19 cellular contexts compared by ENCODE assay signal in the genomic region with DNA sequence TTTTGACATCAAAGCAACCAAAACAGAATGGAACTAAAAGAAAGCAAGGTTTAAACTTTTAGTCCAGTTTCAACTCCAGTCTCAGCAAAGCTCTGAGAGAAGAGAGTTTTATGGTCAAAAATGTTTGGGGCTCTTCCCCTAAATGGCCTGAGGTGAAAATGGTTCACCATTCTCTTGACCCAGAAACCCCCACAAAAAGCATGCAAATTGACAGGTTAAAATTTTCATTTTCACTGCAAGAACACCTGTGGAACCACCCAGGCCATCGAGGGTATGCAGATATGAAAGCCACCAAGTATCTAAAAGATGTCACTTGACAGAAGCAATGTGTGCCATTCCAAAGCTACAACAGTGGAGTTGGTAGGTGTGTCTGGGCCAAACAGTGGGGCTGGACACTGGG.
A peak's percentile ranks its signal among the peaks of the same experiment; 100 is the strongest.
DNase-seq lines count a peak whose midpoint lies in the region; ATAC-seq, FAIRE-seq and TF ChIP-seq lines count a peak whose summit lies in the region.
"Had no signal": no experiment of that assay in that cellular context is flagged by ENCODE, and none has a peak within 500 bp of the region (broad histone marks: within the 10 kb centered on the region; RNA-seq: fewer than 3 reads in every experiment).

No MANE protein-coding gene starts in this region.

- H3K27me3 Mint-ChIP-seq in T-helper 2 cell treated with Interferon-gamma antibody and Interleukin-4, amounts not matched to agents 5 μg/mL and 100 μg/mL, for 36 hours (ENCODE audit: low read depth), result no peaks in the 10 kb centered on the region
- H3K27me3 Mint-ChIP-seq: CD4-positive, alpha-beta memory T cell had no signal

- H2AK5ac ChIP-seq in H1 (ENCODE audit: low read depth, low read length), result no peak overlapping the region

- no peaks in the 10 kb centered on the region for H3K9me3 Mint-ChIP-seq in T-helper 2 cell treated with Interferon-gamma antibody and Interleukin-4, amounts not matched to agents 5 μg/mL and 100 μg/mL, for 36 hours
- H3K9me3 Mint-ChIP-seq: GM23338, HFFc6 had no signal

- no peak for FAIRE-seq in H1 (lab: Jason Lieb, UNC)
- FAIRE-seq: GM12891, H54 had no signal

- H2BK20ac ChIP-seq in H1 (ENCODE audit: low read length), result no peak overlapping the region

- CTCF ChIA-PET in H1 (lab: Charles Lee; ENCODE audit: partially characterized antibody), result no interaction called here

- no peak overlapping the region for H3K4ac ChIP-seq in H1 (replicated peaks; ENCODE audit: insufficient read length, low read depth, low read length)

- no peaks in the 10 kb centered on the region for H3K36me3 ChIP-seq in KMS-11 (ENCODE audit: insufficient read depth)
- no peaks in the 10 kb centered on the region; a peak in 1 of 8 replicates for H3K36me3 ChIP-seq in H1 (ENCODE audit: control insufficient read depth in 2 of 4, insufficient read depth in 4 of 4, low read length in 3 of 4)
- H3K36me3 ChIP-seq in thyroid gland, result no peaks in the 10 kb centered on the region
- H3K36me3 ChIP-seq: HAP-1 had no signal

- H3K4me3 Mint-ChIP-seq in T-helper 2 cell treated with Interferon-gamma antibody and Interleukin-4, amounts not matched to agents 5 μg/mL and 100 μg/mL, for 36 hours, result no peak overlapping the region
- H3K4me3 Mint-ChIP-seq: CD4-positive, alpha-beta memory T cell; GM23338; HFFc6 had no signal

- intact Hi-C loops in thyroid gland (cut with DNase I), result no loop called here

- H3K4me2 ChIP-seq in KMS-11 (0 out of 2 replicates have a peak overlapping the region, but pooled peaks have one; percentile 21), H1 (ENCODE audit: insufficient read depth in 1 of 2, low read depth in 2 of 2, low read length in 2 of 2) (no peak overlapping the region)
- H3K4me2 ChIP-seq: GM23338 had no signal

- H3K9me3 ChIP-seq in H1 (ENCODE audit: insufficient read depth in 2 of 2, low read depth in 1 of 2, low read length in 1 of 2) (no peaks in the 10 kb centered on the region), thyroid gland (no peaks in the 10 kb centered on the region)
- H3K9me3 ChIP-seq: HAP-1 had no signal

- peak overlapping the region; percentile 4; the same call in 1 of the 2 replicates for H4K8ac ChIP-seq in H1 (ENCODE audit: extremely low read depth, insufficient read depth, low read length)

- no peak overlapping the region for H3K56ac ChIP-seq in H1 (replicated peaks; ENCODE audit: insufficient read length, low read depth, low read length)

- H3K4me3 ChIP-seq in KMS-11 (IDR thresholded peaks at IDR 0.05; ENCODE audit: insufficient read depth, low read depth, low read length) (no peak overlapping the region), H1 (ENCODE audit: extremely low read depth in 1 of 4, insufficient read depth in 2 of 4, low read depth in 3 of 4, low read length in 4 of 4) (no peak overlapping the region), thyroid gland (replicated peaks in 1 of 3) (no peak overlapping the region)
- H3K4me3 ChIP-seq: GM23338, HAP-1 had no signal

- POLR2A ChIA-PET in H1 (lab: Charles Lee; ENCODE audit: partially characterized antibody), result no interaction called here

- DNase-seq in H1 (ENCODE audit: low read depth in 1 of 2, low spot score in 2 of 2) (no peak), thyroid gland (no peak), EL (no peak)
- no peak for DNase-seq in activated T-cell treated with anti-CD3 and anti-CD28 coated beads, Interleukin-2, amount 50 U/mL, for 48 hours
- DNase-seq in T-helper 2 cell treated with Interferon-gamma antibody and Interleukin-4, amounts not matched to agents 5 μg/mL and 100 μg/mL, for 36 hours (ENCODE audit: low spot score), result no peak
- DNase-seq: C1 segment of cervical spinal cord; Calu3; CD4-positive, alpha-beta memory T cell; COR-L47; DND-41; GDM1; HFFc6 had no signal

- H3K23ac ChIP-seq in H1 (ENCODE audit: insufficient read length), result no peak overlapping the region

- H3K4me1 ChIP-seq in KMS-11 (ENCODE audit: low read depth, poor library complexity, severe bottlenecking) (peaks cover 32% of the 10 kb centered on the region), H1 (replicated peaks in 1 of 4; ENCODE audit: control insufficient read depth in 3 of 4, insufficient read depth in 4 of 4, low read length in 3 of 4) (no peaks in the 10 kb centered on the region), thyroid gland (peaks cover 34 to 37% of the 10 kb centered on the region in 2 donors)
- H3K4me1 ChIP-seq: HAP-1 had no signal

- TF ChIP-seq POLR2A in H1 (IDR thresholded peaks at IDR 0.05; ENCODE audit: control extremely low read depth in 1 of 2, low read depth in 2 of 2, low read length in 2 of 2) (no peak), thyroid gland (IDR thresholded peaks at IDR 0.05) (no peak)

- H2AFZ ChIP-seq in KMS-11 (ENCODE audit: low read depth) (no peak overlapping the region), H1 (ENCODE audit: low read length) (no peak overlapping the region)
- H2AFZ ChIP-seq: GM23338 had no signal

- no peak overlapping the region for H2BK15ac ChIP-seq in H1 (ENCODE audit: low read length)

- H3K36me3 Mint-ChIP-seq in T-helper 2 cell treated with Interferon-gamma antibody and Interleukin-4, amounts not matched to agents 5 μg/mL and 100 μg/mL, for 36 hours (ENCODE audit: low read depth), result no peaks in the 10 kb centered on the region
- H3K36me3 Mint-ChIP-seq: CD4-positive, alpha-beta memory T cell had no signal

- 79% methylated on average over 1 of the region's 1 CpG; no CpG with 5 or more reads in 1 of the 2 experiments for WGBS in H1 (ENCODE audit: extremely low coverage in 1 of 2, insufficient coverage in 1 of 2, insufficient read length in 1 of 2, insufficient replicate concordance in 2 of 2, low coverage in 1 of 2, low lambda C conversion rate in 2 of 2, missing lambda C conversion rate in 1 of 2), 2 experiments
- WGBS in thyroid gland, 2 donors, result 74 to 93% methylated on average over 1 of the region's 1 CpG

- no peak for TF ChIP-seq EP300 in H1 (IDR thresholded peaks at IDR 0.05; ENCODE audit: borderline replicate concordance in 1 of 2, low read depth in 2 of 2, low read length in 2 of 2)

- H3K23me2 ChIP-seq in H1 (ENCODE audit: low read depth, low read length), result no peaks in the 10 kb centered on the region

- TF ChIP-seq CTCF in KMS-11 (conservative IDR thresholded peaks at IDR 0.05; ENCODE audit: low read depth, low read length), result no peak
- TF ChIP-seq CTCF in H1 (IDR thresholded peaks at IDR 0.05; ENCODE audit: control extremely low read depth in 1 of 3, insufficient read depth in 1 of 3, low read depth in 1 of 3, low read length in 3 of 3), result no peak
- no peak for TF ChIP-seq CTCF in thyroid gland (IDR thresholded peaks at IDR 0.05)

- no peak overlapping the region for H3K9ac ChIP-seq in KMS-11
- no peak overlapping the region for H3K9ac ChIP-seq in H1 (replicated peaks in 1 of 4; ENCODE audit: extremely low read depth in 1 of 4, low read depth in 3 of 4, low read length in 3 of 4)

- no peak overlapping the region for H4K5ac ChIP-seq in H1 (ENCODE audit: insufficient read length, low read depth, low read length)

- no peak overlapping the region for H4K91ac ChIP-seq in H1 (replicated peaks; ENCODE audit: insufficient read length, low read length)

- H3K27me3 ChIP-seq in KMS-11 (ENCODE audit: insufficient read depth, low read depth) (no peaks in the 10 kb centered on the region), H1 (replicated peaks in 1 of 4; ENCODE audit: control insufficient read depth in 3 of 4, extremely low read depth in 1 of 4, insufficient read depth in 3 of 4, low read length in 3 of 4) (no peaks in the 10 kb centered on the region), thyroid gland (no peaks in the 10 kb centered on the region)

- H3K27ac ChIP-seq in KMS-11 (no peak overlapping the region), H1 (ENCODE audit: low read depth, low read length) (no peak overlapping the region), thyroid gland (peak overlapping the region; percentile 26 to 55 (median 44))

- no peak overlapping the region for H3K18ac ChIP-seq in H1 (ENCODE audit: extremely low read depth, low read length)

- H3K27ac Mint-ChIP-seq in T-helper 2 cell treated with Interferon-gamma antibody and Interleukin-4, amounts not matched to agents 5 μg/mL and 100 μg/mL, for 36 hours, result no peak overlapping the region
- H3K27ac Mint-ChIP-seq: CD4-positive, alpha-beta memory T cell; GM23338; HFFc6 had no signal

- H3K79me1 ChIP-seq in H1 (ENCODE audit: low read depth, low read length), result no peaks in the 10 kb centered on the region; the same call in 1 of the 2 replicates

- H3K4me1 Mint-ChIP-seq in T-helper 2 cell treated with Interferon-gamma antibody and Interleukin-4, amounts not matched to agents 5 μg/mL and 100 μg/mL, for 36 hours (ENCODE audit: low read depth), result no peaks in the 10 kb centered on the region
- H3K4me1 Mint-ChIP-seq: CD4-positive, alpha-beta memory T cell; GM23338 had no signal

- H4K20me1 ChIP-seq in KMS-11 (ENCODE audit: insufficient read depth) (no peaks in the 10 kb centered on the region), H1 (replicated peaks in 1 of 2; ENCODE audit: control insufficient read depth in 1 of 2, insufficient read depth in 2 of 2, low read length in 2 of 2) (peaks cover 0 to 2% of the 10 kb centered on the region in 2 experiments)

- no peak overlapping the region for H2BK5ac ChIP-seq in H1 (ENCODE audit: low read depth, low read length)

- no peak overlapping the region for H2BK12ac ChIP-seq in H1 (ENCODE audit: low read depth, low read length)

- no peak overlapping the region for H2BK120ac ChIP-seq in H1 (replicated peaks; ENCODE audit: low read depth, low read length)

- H3K79me2 ChIP-seq in KMS-11 (ENCODE audit: insufficient read depth, low read depth), result no peaks in the 10 kb centered on the region
- H3K79me2 ChIP-seq in H1 (ENCODE audit: control insufficient read depth in 1 of 2, insufficient read depth in 2 of 2, low read length in 2 of 2), result 0 out of 4 replicates have a peak, but pooled peaks cover 0 to 6% of the 10 kb centered on the region in 2 experiments

- no peak for TF ChIP-seq RAD21 in H1 (IDR thresholded peaks at IDR 0.05 in 1 of 2, conservative IDR thresholded peaks at IDR 0.05 in 1 of 2; ENCODE audit: low read depth in 2 of 2, low read length in 2 of 2)

- ATAC-seq in GM19351 (IDR thresholded peaks at IDR 0.05; ENCODE audit: unreplicated experiment) (peak; percentile 61), GM19452 (IDR thresholded peaks at IDR 0.05; ENCODE audit: unreplicated experiment) (no peak)
- ATAC-seq: GM23338 had no signal

- no peak overlapping the region for H3K14ac ChIP-seq in H1 (ENCODE audit: insufficient read length)

TF ChIP-seq in H1, 55 proteins besides CTCF, POLR2A, EP300 and RAD21 (continues in another document):
- TF ChIP-seq, protein P1, sequence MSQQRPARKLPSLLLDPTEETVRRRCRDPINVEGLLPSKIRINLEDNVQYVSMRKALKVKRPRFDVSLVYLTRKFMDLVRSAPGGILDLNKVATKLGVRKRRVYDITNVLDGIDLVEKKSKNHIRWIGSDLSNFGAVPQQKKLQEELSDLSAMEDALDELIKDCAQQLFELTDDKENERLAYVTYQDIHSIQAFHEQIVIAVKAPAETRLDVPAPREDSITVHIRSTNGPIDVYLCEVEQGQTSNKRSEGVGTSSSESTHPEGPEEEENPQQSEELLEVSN (IDR thresholded peaks at IDR 0.05), result no peak
- TF ChIP-seq MAFK (IDR thresholded peaks at IDR 0.05; ENCODE audit: low read depth, low read length) (no peak), POLR2AphosphoS5 (IDR thresholded peaks at IDR 0.05; ENCODE audit: low read depth, low read length) (no peak), SUZ12 (IDR thresholded peaks at IDR 0.05; ENCODE audit: low read length) (no peak), TCF12 (IDR thresholded peaks at IDR 0.05; ENCODE audit: low read depth, low read length) (no peak)

Comparison
In these comparisons a context has a peak if more than half of its experiments do, and no peak if none do; other contexts are left out.
1. H3K27ac ChIP-seq: peak in thyroid gland (3 of 3); none in KMS-11 (single experiment) and H1 (single experiment).